ENCODE assay signal across 10 cellular contexts in genomic region chr18:12750076-12750707, GRCh38. TPM values are rescaled to one million over a fixed set of nuclear protein-coding genes. Genes with fewer than 3 reads are reported as not detected.
DNase-seq lines count a peak whose midpoint lies in the region; FAIRE-seq and TF ChIP-seq lines count a peak whose summit lies in the region.
"Had no signal": no experiment of that assay in that cellular context is flagged by ENCODE, and none has a peak within 500 bp of the region (broad histone marks: within the 10 kb centered on the region; RNA-seq: fewer than 3 reads in every experiment).

No MANE protein-coding gene starts in this region.

- TF ChIP-seq CTCF in mammary epithelial cell (conservative IDR thresholded peaks at IDR 0.05 in 1 of 2, IDR thresholded peaks at IDR 0.05 in 1 of 2; ENCODE audit: extremely low read depth in 1 of 2, insufficient read depth in 1 of 2, low read depth in 1 of 2, low read length in 2 of 2) = no peak
- no peak for TF ChIP-seq CTCF in MCF 10A (IDR thresholded peaks at IDR 0.05; ENCODE audit: unreplicated experiment)
- TF ChIP-seq CTCF in astrocyte (IDR thresholded peaks at IDR 0.05; ENCODE audit: insufficient read depth, low read depth, low read length) = no peak
- no peak for TF ChIP-seq CTCF in colonic mucosa (IDR thresholded peaks at IDR 0.05)

- CTCF ChIA-PET in mammary epithelial cell (lab: Charles Lee; ENCODE audit: low non-redundant PET) = interaction anchor here (0.6 kb wide), 1 partner anchor 327 kb away, joined by 5 read pairs; no protein-coding TSS in a partner anchor
- CTCF ChIA-PET in MCF 10A (lab: Yijun Ruan, JAX) = interaction anchor here (0.6 to 9.6 kb wide), 4 partner anchors 31 to 184 kb away, joined by 3 to 152 read pairs (median 16); no protein-coding TSS in a partner anchor

- H3K36me3 ChIP-seq in mammary epithelial cell (ENCODE audit: insufficient read depth, low read length) (no peaks in the 10 kb centered on the region), astrocyte (ENCODE audit: insufficient read depth, low read length) (no peaks in the 10 kb centered on the region), thymus (ENCODE audit: control insufficient read depth, insufficient read depth) (no peaks in the 10 kb centered on the region), colonic mucosa (no peaks in the 10 kb centered on the region)
- H3K36me3 ChIP-seq: brain microvascular endothelial cell had no signal

- 26% methylated on average over 14 of the region's 14 CpGs for WGBS in mammary epithelial cell (ENCODE audit: low coverage, missing lambda C conversion rate)
- 10% methylated on average over 14 of the region's 14 CpGs for WGBS in thymus

- H3K4me3 ChIP-seq in mammary epithelial cell (replicated peaks in 1 of 3; ENCODE audit: insufficient read depth in 1 of 3, low read depth in 2 of 3, low read length in 3 of 3) = no peak overlapping the region
- no peak overlapping the region for H3K4me3 ChIP-seq in astrocyte (ENCODE audit: insufficient read depth, low read depth, low read length)
- H3K4me3 ChIP-seq in thymus (ENCODE audit: low read length) = peak overlapping the region; percentile 24
- H3K4me3 ChIP-seq in colonic mucosa = no peak overlapping the region

- in situ Hi-C loops in mammary epithelial cell (cut with MboI; ENCODE audit: low sequenced_read_pairs in 2 of 2) = loop anchor here (10.0 kb wide), 2 partner anchors 145 to 165 kb away; no protein-coding TSS in a partner anchor

- no peaks in the 10 kb centered on the region for H3K27me3 ChIP-seq in mammary epithelial cell (ENCODE audit: insufficient read depth, low read length)
- no peaks in the 10 kb centered on the region for H3K27me3 ChIP-seq in astrocyte (ENCODE audit: insufficient read depth, low read length)
- no peaks in the 10 kb centered on the region for H3K27me3 ChIP-seq in thymus (ENCODE audit: control insufficient read depth, insufficient read depth)
- no peaks in the 10 kb centered on the region for H3K27me3 ChIP-seq in colonic mucosa
- H3K27me3 ChIP-seq: brain microvascular endothelial cell had no signal

- H3K4me1 Mint-ChIP-seq in MCF 10A (ENCODE audit: insufficient read depth, unreplicated experiment) (no peaks in the 10 kb centered on the region), astrocyte (ENCODE audit: low read depth, unreplicated experiment) (peaks cover 19% of the 10 kb centered on the region)

- POLR2A ChIA-PET in MCF 10A (lab: Yijun Ruan, JAX) = interaction anchor here (0.6 to 1.3 kb wide), 3 partner anchors 8 to 197 kb away, joined by 3 read pairs; no protein-coding TSS in a partner anchor

- H3K9ac ChIP-seq in mammary epithelial cell (ENCODE audit: insufficient read depth, low read length) (no peak overlapping the region), astrocyte (ENCODE audit: low read length) (no peak overlapping the region), colonic mucosa (ENCODE audit: low read depth in 2 of 2, low read length in 2 of 2) (no peak overlapping the region)

- DNase-seq in mammary epithelial cell = peak; percentile 26
- no peak for DNase-seq in MCF 10A (ENCODE audit: unreplicated experiment)
- peak; percentile 12 for DNase-seq in NCI-H1694 treated with DMSO at 0.1 percent for 48 hours (lab: John Stamatoyannopoulos, UW)
- DNase-seq in astrocyte (ENCODE audit: low read depth) = peak; percentile 22
- DNase-seq in activated CD4-positive, CD25-positive, alpha-beta regulatory T cell (lab: John Stamatoyannopoulos, UW) = no peak
- no peak for DNase-seq in Ammon's horn (ENCODE audit: low spot score)
- no peak for DNase-seq in colonic mucosa
- DNase-seq: brain microvascular endothelial cell; CD4-positive, alpha-beta memory T cell had no signal

- H3K27ac ChIP-seq in mammary epithelial cell (ENCODE audit: insufficient read depth, low read depth, low read length) = no peak overlapping the region
- H3K27ac ChIP-seq in astrocyte (ENCODE audit: low read depth, low read length) = no peak overlapping the region
- peak overlapping the region; percentile 95 for H3K27ac ChIP-seq in thymus (ENCODE audit: low read depth)
- no peak overlapping the region for H3K27ac ChIP-seq in colonic mucosa
- H3K27ac ChIP-seq: brain microvascular endothelial cell had no signal

- dilution Hi-C loops in mammary epithelial cell (cut with HindIII; ENCODE audit: low sequenced_read_pairs) = no loop called here

- H3K9me3 ChIP-seq in mammary epithelial cell (replicated peaks; ENCODE audit: insufficient read depth, low read length) (no peaks in the 10 kb centered on the region), astrocyte (ENCODE audit: insufficient read depth, low read depth, low read length) (no peaks in the 10 kb centered on the region), thymus (ENCODE audit: control insufficient read depth) (no peaks in the 10 kb centered on the region), colonic mucosa (no peaks in the 10 kb centered on the region)

- intact Hi-C loops in mammary epithelial cell (cut with micrococcal nuclease) = no loop called here
- intact Hi-C loops in MCF 10A (cut with micrococcal nuclease) = no loop called here
- intact Hi-C loops in colonic mucosa (cut with DNase I) = no loop called here

- BruUV-seq in mammary epithelial cell (replicated peaks; lab: Mats Ljungman, UMichigan) (no TSS peak), MCF 10A (replicated peaks; lab: Mats Ljungman, UMichigan) (no TSS peak)

- H3K27me3 Mint-ChIP-seq in MCF 10A (ENCODE audit: insufficient read depth, unreplicated experiment) (no peaks in the 10 kb centered on the region), astrocyte (ENCODE audit: low read depth, unreplicated experiment) (no peaks in the 10 kb centered on the region)
- H3K27me3 Mint-ChIP-seq: CD4-positive, alpha-beta memory T cell had no signal

- peaks cover 16% of the 10 kb centered on the region for H3K4me1 ChIP-seq in mammary epithelial cell (ENCODE audit: insufficient read depth, low read length)
- no peaks in the 10 kb centered on the region for H3K4me1 ChIP-seq in astrocyte (ENCODE audit: insufficient read depth, low read length)
- H3K4me1 ChIP-seq in thymus (ENCODE audit: control insufficient read depth, insufficient read depth, low read length) = peaks cover 49% of the 10 kb centered on the region
- no peaks in the 10 kb centered on the region for H3K4me1 ChIP-seq in colonic mucosa

- H2AFZ ChIP-seq in mammary epithelial cell (ENCODE audit: low read depth, low read length) (peak overlapping the region; percentile 2), astrocyte (ENCODE audit: low read depth, low read length) (no peak overlapping the region)

- H3K27ac Mint-ChIP-seq in MCF 10A (ENCODE audit: low read depth, unreplicated experiment) (no peak overlapping the region), astrocyte (ENCODE audit: unreplicated experiment) (no peak overlapping the region)

- H4K20me1 ChIP-seq in mammary epithelial cell (ENCODE audit: insufficient read depth, low read length) = no peaks in the 10 kb centered on the region
- H4K20me1 ChIP-seq in astrocyte (ENCODE audit: insufficient read depth, low read length) = no peaks in the 10 kb centered on the region

- H3K36me3 Mint-ChIP-seq in MCF 10A (ENCODE audit: insufficient read depth, unreplicated experiment) = no peaks in the 10 kb centered on the region
- no peaks in the 10 kb centered on the region for H3K36me3 Mint-ChIP-seq in astrocyte (ENCODE audit: low read depth, unreplicated experiment)
- H3K36me3 Mint-ChIP-seq: CD4-positive, alpha-beta memory T cell had no signal

- H3K79me2 ChIP-seq in mammary epithelial cell (ENCODE audit: insufficient read depth, low read length) = no peaks in the 10 kb centered on the region
- H3K79me2 ChIP-seq in astrocyte (ENCODE audit: insufficient read depth, low read length) = no peaks in the 10 kb centered on the region

- H3K4me2 ChIP-seq in mammary epithelial cell (ENCODE audit: insufficient read depth, low read depth, low read length) (peak overlapping the region; percentile 33), astrocyte (ENCODE audit: low read length) (no peak overlapping the region)

- FAIRE-seq in astrocyte (lab: Jason Lieb, UNC) = no peak

- H3K9me3 Mint-ChIP-seq in MCF 10A (ENCODE audit: unreplicated experiment) = no peaks in the 10 kb centered on the region
- H3K9me3 Mint-ChIP-seq in astrocyte (ENCODE audit: unreplicated experiment) = peaks cover 2% of the 10 kb centered on the region
- H3K9me3 Mint-ChIP-seq: CD4-positive, alpha-beta memory T cell had no signal

- H3K4me3 Mint-ChIP-seq in MCF 10A (ENCODE audit: unreplicated experiment) (no peak overlapping the region), astrocyte (ENCODE audit: unreplicated experiment) (no peak overlapping the region)

RNA-seq across cellular contexts. Expression of gene PSMG2, which starts 47.4 kb away (rescaled TPM):
- total RNA-seq in mammary epithelial cell (10 to 100 TPM; 47.7 to 67.9 TPM), MCF 10A (2022) (88.6 and 100 TPM in 2 replicates), astrocyte (57.4 and 60.1 TPM in 2 replicates), colonic mucosa (10 to 100 TPM; 75.4 to 87.3 TPM)
- polyA plus RNA-seq in mammary epithelial cell (44.0 TPM), thymus (125 TPM)
- polyA minus RNA-seq in mammary epithelial cell = 34.0 TPM

RNA-seq across cellular contexts. Expression of gene CEP76, which starts 47.7 kb away (rescaled TPM):
- 1 to 10 TPM; 6.2 to 7.5 TPM for total RNA-seq in mammary epithelial cell
- 5.7 TPM for polyA plus RNA-seq in mammary epithelial cell
- 6.9 TPM for polyA minus RNA-seq in mammary epithelial cell
- total RNA-seq in MCF 10A (2022) = 4.9 and 6.4 TPM in 2 replicates
- total RNA-seq in astrocyte = 7.5 and 9.5 TPM in 2 replicates
- polyA plus RNA-seq in thymus = 4.7 TPM
- total RNA-seq in colonic mucosa = 10 to 100 TPM in 1 of 2 donors, 1 to 10 TPM in 1; 4.7 to 10.7 TPM

Comparison
In these comparisons a context has a peak if more than half of its experiments do, and no peak if none do; other contexts are left out.
1. DNase-seq: peak in mammary epithelial cell (single experiment), NCI-H1694 treated with DMSO at 0.1 percent for 48 hours (single experiment) and astrocyte (single experiment); none in MCF 10A (single experiment), activated CD4-positive, CD25-positive, alpha-beta regulatory T cell (0 of 4), Ammon's horn (single experiment) and colonic mucosa (single experiment).